1 cellular context compared by ENCODE assay signal in genomic region chr11:60914620-60915249, GRCh38.
TF ChIP-seq lines count a peak whose summit lies in the region.

No MANE protein-coding gene starts in this region.

TF ChIP-seq in endothelial cell of umbilical vein, 7 proteins besides CTCF, POLR2A, EP300 and RAD21:
- TF ChIP-seq JUN (IDR thresholded peaks at IDR 0.05; ENCODE audit: borderline replicate concordance, insufficient read depth, insufficient read length, low read depth) (no peak), FOS (IDR thresholded peaks at IDR 0.05; ENCODE audit: borderline replicate concordance, insufficient read depth, low read length) (no peak), POLR2AphosphoS5 (IDR thresholded peaks at IDR 0.05; ENCODE audit: insufficient read depth, low read depth, low read length) (no peak), EZH2 (IDR thresholded peaks at IDR 0.05; ENCODE audit: borderline replicate concordance, low read depth, low read length, severe bottlenecking) (no peak), GATA2 (IDR thresholded peaks at IDR 0.05; ENCODE audit: insufficient read depth, insufficient read length, low read depth, low read length) (no peak), MYC (IDR thresholded peaks at IDR 0.05; ENCODE audit: low read depth, low read length) (no peak)
- TF ChIP-seq, protein P1, sequence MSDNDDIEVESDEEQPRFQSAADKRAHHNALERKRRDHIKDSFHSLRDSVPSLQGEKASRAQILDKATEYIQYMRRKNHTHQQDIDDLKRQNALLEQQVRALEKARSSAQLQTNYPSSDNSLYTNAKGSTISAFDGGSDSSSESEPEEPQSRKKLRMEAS (IDR thresholded peaks at IDR 0.05; ENCODE audit: insufficient read depth, insufficient read length): no peak
TF ChIP-seq in endothelial cell of umbilical vein: peak in this region for 0.
